Comparison of ENCODE assay signal across 1 cellular context in genomic region chr13:80695841-80696240, GRCh38.
A peak's percentile ranks its signal among the peaks of the same experiment; 100 is the strongest.
TF ChIP-seq lines count a peak whose summit lies in the region.

No MANE protein-coding gene starts in this region.

TF ChIP-seq in K562, 482 proteins besides CTCF, POLR2A, EP300 and RAD21 (continued from another document):
- TF ChIP-seq KLF10 (CRISPR knock-in tag; IDR thresholded peaks at IDR 0.05) (0 out of 2 replicates have a peak, but pooled peaks have one; percentile 46), GATA2 (CRISPR knock-in tag; IDR thresholded peaks at IDR 0.05) (no peak), FOXK2 (conservative IDR thresholded peaks at IDR 0.05 in 1 of 2, IDR thresholded peaks at IDR 0.05 in 1 of 2; ENCODE audit: low read depth in 2 of 2) (no peak), THAP12 (CRISPR knock-in tag; IDR thresholded peaks at IDR 0.05) (peak; percentile 26; the same call in 1 of the 2 replicates), TAF15 (IDR thresholded peaks at IDR 0.05; ENCODE audit: low read depth, low read length) (no peak), RB1 (IDR thresholded peaks at IDR 0.05; ENCODE audit: low read depth) (no peak), PHF8 (IDR thresholded peaks at IDR 0.05; ENCODE audit: borderline replicate concordance, low read length) (0 out of 2 replicates have a peak, but pooled peaks have one; percentile 15)
